Comparison of ENCODE assay signal across 1 cellular context in genomic region chr7:21543528-21544302, GRCh38.
TF ChIP-seq lines count a peak whose summit lies in the region.

No MANE protein-coding gene starts in this region.

TF ChIP-seq in IMR-90, 13 proteins besides CTCF, POLR2A, EP300 and RAD21 (continued from another document):
- TF ChIP-seq USF2 (IDR thresholded peaks at IDR 0.05; ENCODE audit: low read depth, low read length) = no peak
- TF ChIP-seq BHLHE40 (IDR thresholded peaks at IDR 0.05; ENCODE audit: low read depth, low read length) = no peak
- TF ChIP-seq MXI1 (IDR thresholded peaks at IDR 0.05; ENCODE audit: borderline replicate concordance, low read depth, low read length) = no peak
- no peak for TF ChIP-seq CHD1 (IDR thresholded peaks at IDR 0.05; ENCODE audit: low read depth, low read length)
